ENCODE assay signal across 8 cellular contexts in the genomic region with DNA sequence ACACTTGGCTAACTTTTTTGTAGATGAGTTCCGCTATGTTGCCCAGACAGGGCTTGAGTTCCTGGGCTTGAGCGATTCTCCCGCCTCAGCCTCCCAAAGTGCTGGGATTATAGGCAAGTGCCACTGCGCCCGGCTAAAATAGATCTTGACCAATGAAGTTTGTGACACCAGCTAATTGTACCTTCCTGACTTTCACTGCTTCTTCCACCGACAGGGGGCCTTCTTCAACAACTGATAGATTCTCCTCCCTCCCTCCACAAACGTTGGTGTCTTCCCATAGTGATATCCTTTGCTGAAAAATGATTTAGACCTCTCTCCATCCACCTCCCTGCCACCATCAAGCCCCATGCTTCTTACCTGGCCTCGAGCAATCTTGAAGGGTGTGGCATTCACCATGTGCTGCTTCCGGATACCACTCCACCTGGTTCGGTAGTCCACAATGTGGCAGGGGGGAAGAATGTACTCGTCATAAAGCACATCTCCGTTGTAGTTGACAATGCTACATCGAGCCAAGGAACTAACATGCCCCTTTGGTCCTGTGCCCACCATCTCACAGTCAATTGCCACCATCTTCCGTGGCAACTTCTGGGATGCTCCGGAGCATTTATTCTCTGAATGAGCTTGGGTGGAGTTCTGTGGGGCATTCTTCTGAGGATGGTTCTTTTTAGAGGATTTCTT. TPM values are rescaled to one million over a fixed set of nuclear protein-coding genes. Genes with fewer than 3 reads are reported as not detected.
DNase-seq lines count a peak whose midpoint lies in the region; ATAC-seq and TF ChIP-seq lines count a peak whose summit lies in the region.

No MANE protein-coding gene starts in this region.

- H3K9ac ChIP-seq in MM.1S (ENCODE audit: low read length) (peak overlapping the region; percentile 85; the same call in 1 of the 2 replicates), SK-N-SH (peak overlapping the region; percentile 93; the same call in 1 of the 2 replicates)

- peak; percentile 34 for DNase-seq in NCI-H1105 treated with DMSO at 0.1 percent for 48 hours (lab: John Stamatoyannopoulos, UW)
- DNase-seq in NCI-H1105 (lab: John Stamatoyannopoulos, UW), result no peak
- peak; percentile 84 for DNase-seq in MM.1S
- peak; percentile 66 for DNase-seq in SK-N-SH
- DNase-seq in cardiac fibroblast (ENCODE audit: low read depth in 2 of 2), result peak; percentile 76 to 79
- no peak for DNase-seq in lung (ENCODE audit: low spot score)
- DNase-seq in transverse colon, result peak; percentile 64

- peak; percentile 89 for TF ChIP-seq CTCF in MM.1S (IDR thresholded peaks at IDR 0.05; ENCODE audit: low read length)
- TF ChIP-seq CTCF in SK-N-SH (IDR thresholded peaks at IDR 0.05), result peak; percentile 74
- peak; percentile 64 for TF ChIP-seq CTCF in cardiac fibroblast (IDR thresholded peaks at IDR 0.05; ENCODE audit: low read depth, low read length)
- peak; percentile 25 for TF ChIP-seq CTCF in lung (IDR thresholded peaks at IDR 0.05; ENCODE audit: control extremely low read depth, extremely low read depth)
- TF ChIP-seq CTCF in transverse colon (IDR thresholded peaks at IDR 0.05), result peak; percentile 36 to 61 (median 42)

- POLR2A ChIA-PET in SK-N-SH (lab: Yijun Ruan, JAX), result interaction anchor here (0.9 to 2.7 kb wide), 9 partner anchors 16 to 135 kb away, joined by 3 to 39 read pairs (median 4); partner anchors contain the start of genes HDGF, INSRR and PRCC

- 9% methylated on average over 15 of the region's 15 CpGs for WGBS in SK-N-SH (ENCODE audit: low lambda C conversion rate)
- 51 to 58% methylated on average over 15 of the region's 15 CpGs for WGBS in lung, 2 donors
- WGBS in transverse colon (ENCODE audit: low coverage in 1 of 2), 2 donors, result 40 to 45% methylated on average over 4 to 15 of the region's 15 CpGs

- peaks cover 21% of the 10 kb centered on the region for H4K20me1 ChIP-seq in MM.1S (ENCODE audit: insufficient read depth, low read length)
- peaks cover 41% of the 10 kb centered on the region for H4K20me1 ChIP-seq in SK-N-SH (ENCODE audit: insufficient read depth)

- no peak overlapping the region for H2AFZ ChIP-seq in MM.1S (ENCODE audit: low read length)
- no peak overlapping the region for H2AFZ ChIP-seq in SK-N-SH (ENCODE audit: low read depth)

- CTCF ChIA-PET in SK-N-SH (lab: Yijun Ruan, JAX), result interaction anchor here (0.7 to 38.0 kb wide), 60 partner anchors 7 to 223 kb away, joined by 3 to 2702 read pairs (median 5); partner anchors contain the start of genes CRABP2, HDGF, INSRR and MRPL24

- peak overlapping the region; percentile 95 for H3K4me3 ChIP-seq in MM.1S (ENCODE audit: low read length)
- peak overlapping the region; percentile 76 to 87 for H3K4me3 ChIP-seq in SK-N-SH (ENCODE audit: low read depth in 2 of 2, low read length in 1 of 2)
- peak overlapping the region; percentile 24 to 99 for H3K4me3 ChIP-seq in cardiac fibroblast (replicated peaks in 1 of 2; ENCODE audit: low read depth in 2 of 2, low read length in 2 of 2)
- H3K4me3 ChIP-seq in lung, result no peak overlapping the region
- peak overlapping the region in 2 of 4 donors; percentile 12 to 71 for H3K4me3 ChIP-seq in transverse colon

- H3K79me2 ChIP-seq in MM.1S (ENCODE audit: low read length), result peaks cover 77% of the 10 kb centered on the region
- peaks cover 86% of the 10 kb centered on the region for H3K79me2 ChIP-seq in SK-N-SH (ENCODE audit: insufficient read depth)

- H3K27ac ChIP-seq in MM.1S (ENCODE audit: low read length) (peak overlapping the region; percentile 56; the same call in 1 of the 2 replicates), SK-N-SH (ENCODE audit: low read depth in 2 of 2, low read length in 1 of 2) (peak overlapping the region; percentile 21 to 83; a peak in 2 of 4 replicates), lung (ENCODE audit: low read depth in 1 of 2, low read length in 1 of 2) (no peak overlapping the region), transverse colon (peak overlapping the region; percentile 42 to 98 (median 74))

- H3K27me3 ChIP-seq in MM.1S (replicated peaks; ENCODE audit: insufficient read depth, low read length) (no peaks in the 10 kb centered on the region), SK-N-SH (ENCODE audit: insufficient read depth) (no peaks in the 10 kb centered on the region), lung (ENCODE audit: control insufficient read depth, insufficient read depth) (no peaks in the 10 kb centered on the region), transverse colon (no peaks in the 10 kb centered on the region)

- TF ChIP-seq EP300 in SK-N-SH (IDR thresholded peaks at IDR 0.05; ENCODE audit: borderline replicate concordance in 1 of 2, low read depth in 1 of 2, low read length in 1 of 2) (no peak), transverse colon (IDR thresholded peaks at IDR 0.05; ENCODE audit: low read depth) (no peak)

- no peaks in the 10 kb centered on the region for H3K9me3 ChIP-seq in MM.1S (replicated peaks; ENCODE audit: insufficient read depth, low read length)
- no peaks in the 10 kb centered on the region for H3K9me3 ChIP-seq in SK-N-SH
- H3K9me3 ChIP-seq in lung (ENCODE audit: control insufficient read depth in 2 of 2, insufficient read depth in 1 of 2, low read length in 1 of 2), result no peaks in the 10 kb centered on the region
- H3K9me3 ChIP-seq in transverse colon, result no peaks in the 10 kb centered on the region

- peaks cover 16% of the 10 kb centered on the region for H3K4me1 ChIP-seq in MM.1S (ENCODE audit: low read length)
- peaks cover 28 to 50% of the 10 kb centered on the region in 2 experiments for H3K4me1 ChIP-seq in SK-N-SH (ENCODE audit: control insufficient read depth in 1 of 2, insufficient read depth in 2 of 2, low read depth in 1 of 2, low read length in 1 of 2)
- H3K4me1 ChIP-seq in lung (ENCODE audit: control insufficient read depth in 2 of 2, insufficient read depth in 2 of 2, low read length in 2 of 2), result peaks cover 16% of the 10 kb centered on the region in 2 donors
- H3K4me1 ChIP-seq in transverse colon, result peaks cover 25 to 46% (median 38%) of the 10 kb centered on the region in 4 donors

- H3K9me2 ChIP-seq in MM.1S (replicated peaks; ENCODE audit: insufficient read depth, low read length), result no peaks in the 10 kb centered on the region
- no peaks in the 10 kb centered on the region for H3K9me2 ChIP-seq in SK-N-SH

- no peak for TF ChIP-seq POLR2A in transverse colon (IDR thresholded peaks at IDR 0.05)

- intact Hi-C loops in transverse colon (cut with DNase I; ENCODE audit: low total_unique reads), result no loop called here

- peak; percentile 72 for TF ChIP-seq RAD21 in SK-N-SH (IDR thresholded peaks at IDR 0.05; ENCODE audit: low read length)

- H3K36me3 ChIP-seq in MM.1S (replicated peaks; ENCODE audit: insufficient read depth, low read length) (peaks cover 19% of the 10 kb centered on the region), SK-N-SH (replicated peaks in 1 of 2; ENCODE audit: control insufficient read depth in 1 of 2, insufficient read depth in 2 of 2, low read length in 1 of 2) (peaks cover 28 to 30% of the 10 kb centered on the region in 2 experiments), lung (ENCODE audit: control insufficient read depth in 2 of 2, insufficient read depth in 2 of 2, low read length in 2 of 2) (peaks cover 16 to 22% of the 10 kb centered on the region in 2 donors), transverse colon (peaks cover 0 to 26% (median 8%) of the 10 kb centered on the region in 4 donors)

- in situ Hi-C loops in transverse colon (cut with MboI; ENCODE audit: low pct_ligation_motif_present in 1 of 4, low pct_unique_long_range_greater_than_20kb in 1 of 4, low sequenced_read_pairs in 3 of 4), result no loop called here

- H3F3A ChIP-seq in MM.1S (ENCODE audit: insufficient read depth, low read length) (peaks cover 32% of the 10 kb centered on the region), SK-N-SH (replicated peaks; ENCODE audit: insufficient read depth) (peaks cover 13% of the 10 kb centered on the region)

- ATAC-seq in lung (ENCODE audit: insufficient read depth, low FRiP score), result no peak
- ATAC-seq in HG03039 (IDR thresholded peaks at IDR 0.05; ENCODE audit: unreplicated experiment), result no peak

- H3K4me2 ChIP-seq in MM.1S (ENCODE audit: low read depth, low read length) (peak overlapping the region; percentile 97), SK-N-SH (peak overlapping the region; percentile 89)

TF ChIP-seq in SK-N-SH, 30 proteins besides CTCF, POLR2A, EP300 and RAD21 (continues in another document):
- TF ChIP-seq SMC3 (IDR thresholded peaks at IDR 0.05; ENCODE audit: low read depth, low read length), result peak; percentile 54

RNA-seq across cellular contexts. Expression of gene METTL25B, which starts 1.6 kb away (rescaled TPM):
- 20.1 and 21.2 TPM in 2 replicates for polyA plus RNA-seq in SK-N-SH (2012; rRNA removed)
- polyA plus RNA-seq in SK-N-SH (2012; cell fraction: cytosol; rRNA removed), result 10.7 and 14.0 TPM in 2 replicates
- 51.7 and 72.4 TPM in 2 replicates for polyA plus RNA-seq in SK-N-SH (2012; cell fraction: nucleus; rRNA removed)
- total RNA-seq in lung, result 10 to 100 TPM; 24.4 to 34.9 TPM
- 10 to 100 TPM; 28.3 to 42.6 TPM for polyA plus RNA-seq in lung
- total RNA-seq in transverse colon, result 10 to 100 TPM; 37.4 to 40.8 (median 39.0) TPM

RNA-seq across cellular contexts. Expression of gene ISG20L2, which starts 1.9 kb away (rescaled TPM):
- polyA plus RNA-seq in SK-N-SH (2012; rRNA removed) (31.6 and 44.3 TPM in 2 replicates), lung (10 to 100 TPM in 1 of 2 donors, 1 to 10 TPM in 1; 9.3 to 24.2 TPM)
- 28.2 and 36.0 TPM in 2 replicates for polyA plus RNA-seq in SK-N-SH (2012; cell fraction: cytosol; rRNA removed)
- polyA plus RNA-seq in SK-N-SH (2012; cell fraction: nucleus; rRNA removed), result 22.9 and 32.5 TPM in 2 replicates
- total RNA-seq in lung (10 to 100 TPM; 11.3 to 26.3 TPM), transverse colon (10 to 100 TPM; 25.8 to 61.7 (median 33.1) TPM)

RNA-seq across cellular contexts. Expression of gene MRPL24, which starts 14.2 kb away (rescaled TPM):
- polyA plus RNA-seq in SK-N-SH (2012; rRNA removed) (149 and 171 TPM in 2 replicates), lung (100 to 1,000 TPM in 1 of 2 donors, 10 to 100 TPM in 1; 93.6 to 120 TPM)
- 141 and 142 TPM in 2 replicates for polyA plus RNA-seq in SK-N-SH (2012; cell fraction: cytosol; rRNA removed)
- polyA plus RNA-seq in SK-N-SH (2012; cell fraction: nucleus; rRNA removed), result 99.8 and 109 TPM in 2 replicates
- total RNA-seq in lung (10 to 100 TPM; 26.7 to 65.4 TPM), transverse colon (10 to 100 TPM in 3 of 4 donors, 1 to 10 TPM in 1; 6.8 to 44.9 (median 37.1) TPM)

RNA-seq across cellular contexts. Expression of gene CRABP2, which starts 21.3 kb away (rescaled TPM):
- polyA plus RNA-seq in SK-N-SH (2012; rRNA removed) (13.3 and 42.1 TPM in 2 replicates), lung (1 to 10 TPM; 1.3 to 4.0 TPM)
- 27.0 TPM in 2 replicates for polyA plus RNA-seq in SK-N-SH (2012; cell fraction: cytosol; rRNA removed)
- polyA plus RNA-seq in SK-N-SH (2012; cell fraction: nucleus; rRNA removed), result 21.2 and 48.9 TPM in 2 replicates
- total RNA-seq in lung (10 to 100 TPM in 1 of 2 donors, 1 to 10 TPM in 1; 5.8 to 13.6 TPM), transverse colon (1 to 10 TPM in 1 of 4 donors, under 1 TPM in 1, not detected in 2; 0.79 to 1.9 TPM)

RNA-seq across cellular contexts. Expression of gene HDGF, which starts 24.8 kb away (rescaled TPM):
- polyA plus RNA-seq in SK-N-SH (2012; rRNA removed) (152 and 166 TPM in 2 replicates), lung (100 to 1,000 TPM; 104 to 226 TPM)
- 192 and 197 TPM in 2 replicates for polyA plus RNA-seq in SK-N-SH (2012; cell fraction: cytosol; rRNA removed)
- 145 and 148 TPM in 2 replicates for polyA plus RNA-seq in SK-N-SH (2012; cell fraction: nucleus; rRNA removed)
- total RNA-seq in lung (100 to 1,000 TPM; 184 to 187 TPM), transverse colon (100 to 1,000 TPM; 150 to 204 (median 179) TPM)

Comparison
In these comparisons a context has a peak if more than half of its experiments do, and no peak if none do; other contexts are left out.
1. DNase-seq: peak in NCI-H1105 treated with DMSO at 0.1 percent for 48 hours (single experiment), MM.1S (single experiment), SK-N-SH (single experiment), cardiac fibroblast (2 of 2) and transverse colon (single experiment); none in NCI-H1105 (single experiment) and lung (single experiment).
2. H3K27ac ChIP-seq: peak in MM.1S (single experiment), SK-N-SH (2 of 2) and transverse colon (4 of 4); none in lung (0 of 2).
3. CTCF ChIP-seq: peak in every context shown above with its lines; median percentile 89 in MM.1S; 74 in SK-N-SH; 64 in cardiac fibroblast; 42 in transverse colon; 25 in lung.